23 cellular contexts compared by ENCODE assay signal in the genomic region with DNA sequence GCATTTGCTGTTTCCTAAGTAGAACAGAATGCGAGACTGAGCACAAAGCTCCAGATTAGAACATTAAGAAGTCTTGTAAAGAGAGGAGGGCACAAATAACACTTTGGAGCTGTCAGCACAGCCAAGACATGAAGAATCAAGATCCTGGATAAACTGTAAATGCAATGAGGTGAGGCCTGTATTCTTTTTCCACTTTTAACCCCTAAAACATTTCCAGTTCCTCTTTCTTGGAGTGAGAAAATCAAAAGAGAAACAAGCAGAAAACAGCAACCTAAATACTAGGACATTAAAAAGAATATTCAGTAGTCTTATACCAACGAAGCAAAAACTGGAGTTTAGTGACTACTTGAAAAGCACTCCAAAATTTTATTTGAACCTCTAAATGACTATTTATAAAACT.
DNase-seq lines count a peak whose midpoint lies in the region; ATAC-seq, FAIRE-seq and TF ChIP-seq lines count a peak whose summit lies in the region.
"Had no signal": no experiment of that assay in that cellular context is flagged by ENCODE, and none has a peak within 500 bp of the region (broad histone marks: within the 10 kb centered on the region; RNA-seq: fewer than 3 reads in every experiment).

No MANE protein-coding gene starts in this region.

- H2AFZ ChIP-seq in astrocyte (ENCODE audit: low read depth, low read length) (no peak overlapping the region), hepatocyte (no peak overlapping the region)

- TF ChIP-seq CTCF in GM12865 (IDR thresholded peaks at IDR 0.05; ENCODE audit: insufficient read depth, low read depth, low read length, missing control alignments) (no peak), astrocyte (IDR thresholded peaks at IDR 0.05; ENCODE audit: insufficient read depth, low read depth, low read length) (no peak), hepatocyte (IDR thresholded peaks at IDR 0.05; ENCODE audit: poor library complexity) (no peak)

- H3K4me3 Mint-ChIP-seq in astrocyte (ENCODE audit: unreplicated experiment) = no peak overlapping the region
- H3K4me3 Mint-ChIP-seq: B cell, CD14-positive monocyte had no signal

- no peak overlapping the region for H3K27ac Mint-ChIP-seq in astrocyte (ENCODE audit: unreplicated experiment)
- H3K27ac Mint-ChIP-seq: B cell, CD14-positive monocyte had no signal

- H3K9me3 ChIP-seq in astrocyte (ENCODE audit: insufficient read depth, low read depth, low read length) = no peaks in the 10 kb centered on the region
- H3K9me3 ChIP-seq in hepatocyte (ENCODE audit: low read depth) = no peaks in the 10 kb centered on the region
- H3K9me3 ChIP-seq: A549 had no signal

- peaks cover 2% of the 10 kb centered on the region for H3K9me3 Mint-ChIP-seq in astrocyte (ENCODE audit: unreplicated experiment)

- FAIRE-seq in astrocyte (lab: Jason Lieb, UNC) = peak; percentile 59
- FAIRE-seq: A549, GM12892 had no signal

- no peaks in the 10 kb centered on the region for H4K20me1 ChIP-seq in astrocyte (ENCODE audit: insufficient read depth, low read length)
- no peaks in the 10 kb centered on the region for H4K20me1 ChIP-seq in hepatocyte (ENCODE audit: insufficient read depth, poor library complexity, severe bottlenecking)

- H3K4me1 Mint-ChIP-seq in astrocyte (ENCODE audit: low read depth, unreplicated experiment) = no peaks in the 10 kb centered on the region
- H3K4me1 Mint-ChIP-seq: CD14-positive monocyte had no signal

- H3K36me3 ChIP-seq in astrocyte (ENCODE audit: insufficient read depth, low read length) (no peaks in the 10 kb centered on the region), hepatocyte (replicated peaks; ENCODE audit: insufficient read depth, low read depth) (no peaks in the 10 kb centered on the region)

- H3K79me2 ChIP-seq in astrocyte (ENCODE audit: insufficient read depth, low read length) (no peaks in the 10 kb centered on the region), hepatocyte (no peaks in the 10 kb centered on the region)

- no peak overlapping the region for H3K9ac ChIP-seq in astrocyte (ENCODE audit: low read length)
- H3K9ac ChIP-seq: KMS-11 had no signal

- no peak for TF ChIP-seq POLR2A in erythroblast (IDR thresholded peaks at IDR 0.05; ENCODE audit: low read length)

- H3K4me1 ChIP-seq in astrocyte (ENCODE audit: insufficient read depth, low read length) (no peaks in the 10 kb centered on the region), hepatocyte (ENCODE audit: insufficient read depth) (no peaks in the 10 kb centered on the region)

- no peaks in the 10 kb centered on the region for H3K36me3 Mint-ChIP-seq in astrocyte (ENCODE audit: low read depth, unreplicated experiment)

- peak; percentile 5 for DNase-seq in GM12865 (ENCODE audit: low read depth)
- peak; percentile 76 for DNase-seq in OCI-M1 (lab: John Stamatoyannopoulos, UW)
- DNase-seq in astrocyte (ENCODE audit: low read depth) = no peak
- DNase-seq in hepatocyte (ENCODE audit: low spot score) = no peak
- DNase-seq in COLO829 (ENCODE audit: low spot score) = no peak
- no peak for DNase-seq in inferior parietal cortex (ENCODE audit: extremely low spot score)
- DNase-seq in erythroblast (lab: John Stamatoyannopoulos, UW) = no peak
- DNase-seq: EL, GOT3, HCEC 1CT, NCI-H1694, NCI-H2081, NCI-H2171, NCI-H446 treated with DMSO at 0.1 percent for 48 hours, NCI-H69, T-helper 1 cell had no signal

- ATAC-seq in GM19395 (IDR thresholded peaks at IDR 0.05; ENCODE audit: unreplicated experiment) = peak; percentile 68
- ATAC-seq: A549, Panc1 had no signal

- H3K4me3 ChIP-seq in GM12865 (ENCODE audit: low read depth, low read length) = no peak overlapping the region
- H3K4me3 ChIP-seq in astrocyte (ENCODE audit: insufficient read depth, low read depth, low read length) = no peak overlapping the region
- H3K4me3 ChIP-seq in hepatocyte = no peak overlapping the region
- H3K4me3 ChIP-seq: A549 had no signal

- H3K27ac ChIP-seq in astrocyte (ENCODE audit: low read depth, low read length) = no peak overlapping the region
- H3K27ac ChIP-seq in hepatocyte = no peak overlapping the region
- H3K27ac ChIP-seq: A549, KMS-11 had no signal

- WGBS in hepatocyte (ENCODE audit: low lambda C conversion rate, missing lambda C conversion rate) = 78% methylated on average over 2 of the region's 2 CpGs

- H3K27me3 ChIP-seq in astrocyte (ENCODE audit: insufficient read depth, low read length) = no peaks in the 10 kb centered on the region
- no peaks in the 10 kb centered on the region for H3K27me3 ChIP-seq in hepatocyte

- no peaks in the 10 kb centered on the region for H3K9me2 ChIP-seq in hepatocyte (replicated peaks; ENCODE audit: insufficient read depth)

- H3K27me3 Mint-ChIP-seq in astrocyte (ENCODE audit: low read depth, unreplicated experiment) = no peaks in the 10 kb centered on the region
- H3K27me3 Mint-ChIP-seq: B cell had no signal

- H3K4me2 ChIP-seq in astrocyte (ENCODE audit: low read length) = no peak overlapping the region
- H3K4me2 ChIP-seq in hepatocyte = no peak overlapping the region
- H3K4me2 ChIP-seq: KMS-11 had no signal

Comparison
In these comparisons a context has a peak if more than half of its experiments do, and no peak if none do; other contexts are left out.
1. DNase-seq: peak in GM12865 (single experiment) and OCI-M1 (single experiment); none in astrocyte (single experiment), hepatocyte (single experiment), COLO829 (single experiment), inferior parietal cortex (single experiment) and erythroblast (0 of 2).